14 cellular contexts compared by ENCODE assay signal in genomic region chr14:51981218-51981854, GRCh38.
DNase-seq lines count a peak whose midpoint lies in the region; ATAC-seq and TF ChIP-seq lines count a peak whose summit lies in the region.
"Had no signal": no experiment of that assay in that cellular context is flagged by ENCODE, and none has a peak within 500 bp of the region (broad histone marks: within the 10 kb centered on the region; RNA-seq: fewer than 3 reads in every experiment).

No MANE protein-coding gene starts in this region.

- no peaks in the 10 kb centered on the region for H3K27me3 ChIP-seq in GM06990 (replicated peaks; ENCODE audit: control insufficient read depth, insufficient read depth, low read length)
- H3K27me3 ChIP-seq: pancreas had no signal

- no peak for TF ChIP-seq CTCF in GM06990 (IDR thresholded peaks at IDR 0.05; ENCODE audit: insufficient read depth, low read length, poor library complexity, severe bottlenecking)

- H3K36me3 ChIP-seq in GM06990 (ENCODE audit: control insufficient read depth, insufficient read depth, low read length), result no peaks in the 10 kb centered on the region
- H3K36me3 ChIP-seq: pancreas had no signal

- peak; percentile 59 for ATAC-seq in GM18867 (IDR thresholded peaks at IDR 0.05; ENCODE audit: unreplicated experiment)
- peak; percentile 54 for ATAC-seq in HG02678 (IDR thresholded peaks at IDR 0.05; ENCODE audit: unreplicated experiment)
- ATAC-seq in HG03432 (IDR thresholded peaks at IDR 0.05; ENCODE audit: unreplicated experiment), result peak; percentile 77
- ATAC-seq in GM21526 (IDR thresholded peaks at IDR 0.05; ENCODE audit: low FRiP score, unreplicated experiment), result no peak
- ATAC-seq: left colon, pancreas had no signal

- H3K4me3 ChIP-seq in GM06990 (replicated peaks; ENCODE audit: low read depth, low read length), result no peak overlapping the region
- H3K4me3 ChIP-seq: pancreas, SK-N-MC had no signal

- peak; percentile 33 for DNase-seq in GM06990 (ENCODE audit: extremely low read depth, insufficient read length)
- no peak for DNase-seq in midbrain (lab: John Stamatoyannopoulos, UW)
- no peak for DNase-seq in Kasumi-1 (lab: John Stamatoyannopoulos, UW)
- no peak for DNase-seq in DMS 273 (lab: John Stamatoyannopoulos, UW; ENCODE audit: unreplicated experiment)
- DNase-seq: activated naive CD4-positive, alpha-beta T cell treated with anti-CD3 and anti-CD28 coated beads, Interleukin-2, amount 10 ng/mL, durations not matched to agents 7 days and 5 days; left colon; NCI-H1436 treated with DMSO at 0.1 percent for 48 hours; pancreas; stimulated activated CD4-positive, alpha-beta T cell treated with anti-CD3 and anti-CD28 coated beads, Interleukin-4, amount 100 ng/mL, for 4 hours had no signal
